18 cellular contexts compared by ENCODE assay signal in the genomic region with DNA sequence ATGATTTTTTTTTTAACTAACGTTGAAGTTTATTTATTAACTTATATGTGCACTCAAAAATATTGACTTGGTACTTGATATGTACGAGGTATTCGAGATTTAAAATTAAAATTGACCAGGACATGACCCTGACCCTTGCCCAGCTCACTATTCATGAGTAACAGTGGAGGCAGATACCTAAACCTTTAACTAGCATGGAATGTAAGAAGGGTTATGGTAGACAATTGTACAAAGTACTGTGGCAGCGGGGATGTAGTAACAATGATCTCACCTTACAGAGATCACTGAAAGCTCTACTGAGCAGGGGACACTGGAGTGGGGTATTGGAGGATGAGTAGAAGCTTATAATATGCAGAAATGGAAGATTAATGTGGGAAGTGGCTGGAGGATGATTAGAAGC.
"Had no signal": no experiment of that assay in that cellular context is flagged by ENCODE, and none has a peak within 500 bp of the region (broad histone marks: within the 10 kb centered on the region; RNA-seq: fewer than 3 reads in every experiment).

No MANE protein-coding gene starts in this region.

- H3K4me3 ChIP-seq: dorsolateral prefrontal cortex, sigmoid colon, stomach, testis, upper lobe of left lung had no signal

- ATAC-seq: activated CD4-positive, alpha-beta T cell treated with anti-CD3 and anti-CD28 coated beads for 36 hours; activated naive CD4-positive, alpha-beta T cell treated with anti-CD3 and anti-CD28 coated beads, Interleukin-2, amount 50 U/mL, for 72 hours; esophagus mucosa; natural killer cell treated with Interleukin-12 subunit alpha and Interleukin-12 subunit beta and Interleukin-15 and Interleukin-18, amount 100 ng/mL, for 72 hours had no signal

- H3K27me3 ChIP-seq: sigmoid colon, testis, upper lobe of left lung had no signal

- H3K4me1 ChIP-seq: sigmoid colon, testis, upper lobe of left lung had no signal

- H3K27ac ChIP-seq: dorsolateral prefrontal cortex, sigmoid colon, stomach, testis, upper lobe of left lung had no signal

- H3K36me3 ChIP-seq: sigmoid colon, stomach, upper lobe of left lung had no signal

- H3K9me3 ChIP-seq: sigmoid colon, stomach, testis, upper lobe of left lung had no signal

- FAIRE-seq: endometrium had no signal

- DNase-seq: activated CD4-positive, alpha-beta memory T cell treated with anti-CD3 and anti-CD28 coated beads, Interleukin-2, amount 10 ng/mL, durations not matched to agents 7 days and 5 days; activated CD4-positive, alpha-beta T cell treated with anti-CD3 and anti-CD28 coated beads for 36 hours; activated CD8-positive, alpha-beta memory T cell treated with anti-CD3 and anti-CD28 coated beads, Interleukin-2, amount 50 U/mL, for 4 hours; activated gamma-delta T cell; activated T-cell treated with anti-CD3 and anti-CD28 coated beads, Interleukin-2, amount 50 U/mL, for 48 hours; dorsolateral prefrontal cortex; kidney; mesenchymal stem cell; sigmoid colon; stimulated activated CD4-positive, alpha-beta T cell treated with anti-CD3 and anti-CD28 coated beads, Interleukin-1b, Interleukin-23, amount 100 ng/mL, for 48 hours; stomach; T-helper 1 cell; testis; upper lobe of left lung had no signal
